1 cellular context compared by ENCODE assay signal in the genomic region with DNA sequence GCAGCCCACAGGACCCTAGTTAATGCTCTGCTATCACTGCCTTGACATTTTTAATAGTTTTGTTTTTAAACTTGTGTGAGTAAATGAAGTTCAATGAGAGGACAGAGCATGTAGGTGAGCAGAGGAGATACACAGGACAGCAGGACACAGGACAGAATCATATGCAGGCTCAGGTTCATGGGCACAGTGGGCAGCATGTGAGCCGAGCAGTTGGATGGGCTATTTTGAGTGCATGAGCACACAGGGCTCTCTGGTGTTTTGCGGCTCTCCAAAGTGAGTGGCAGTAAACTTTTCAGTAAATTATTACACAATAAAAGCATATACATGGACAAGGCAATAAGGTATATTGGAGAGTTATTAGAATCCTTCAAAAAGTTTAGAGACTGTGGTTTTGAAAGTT.
TF ChIP-seq lines count a peak whose summit lies in the region.

No MANE protein-coding gene starts in this region.

TF ChIP-seq in GM23338, 12 proteins besides CTCF, POLR2A, EP300 and RAD21:
- no peak for TF ChIP-seq ZNF462 (CRISPR knock-in tag; IDR thresholded peaks at IDR 0.05)
- TF ChIP-seq ZNF331 (CRISPR knock-in tag; IDR thresholded peaks at IDR 0.05; ENCODE audit: low read depth), result no peak
- no peak for TF ChIP-seq EZH2phosphoT487 (IDR thresholded peaks at IDR 0.05; ENCODE audit: unreplicated experiment)
- TF ChIP-seq NANOG (IDR thresholded peaks at IDR 0.05; ENCODE audit: borderline replicate concordance), result no peak
- no peak for TF ChIP-seq JUNB (IDR thresholded peaks at IDR 0.05; ENCODE audit: unreplicated experiment)
- TF ChIP-seq, protein P1, sequence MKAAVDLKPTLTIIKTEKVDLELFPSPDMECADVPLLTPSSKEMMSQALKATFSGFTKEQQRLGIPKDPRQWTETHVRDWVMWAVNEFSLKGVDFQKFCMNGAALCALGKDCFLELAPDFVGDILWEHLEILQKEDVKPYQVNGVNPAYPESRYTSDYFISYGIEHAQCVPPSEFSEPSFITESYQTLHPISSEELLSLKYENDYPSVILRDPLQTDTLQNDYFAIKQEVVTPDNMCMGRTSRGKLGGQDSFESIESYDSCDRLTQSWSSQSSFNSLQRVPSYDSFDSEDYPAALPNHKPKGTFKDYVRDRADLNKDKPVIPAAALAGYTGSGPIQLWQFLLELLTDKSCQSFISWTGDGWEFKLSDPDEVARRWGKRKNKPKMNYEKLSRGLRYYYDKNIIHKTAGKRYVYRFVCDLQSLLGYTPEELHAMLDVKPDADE (IDR thresholded peaks at IDR 0.05), result no peak
- TF ChIP-seq STAT1 (IDR thresholded peaks at IDR 0.05; ENCODE audit: unreplicated experiment), result no peak
- no peak for TF ChIP-seq REST (IDR thresholded peaks at IDR 0.05; ENCODE audit: unreplicated experiment)
- no peak for TF ChIP-seq EZH2 (IDR thresholded peaks at IDR 0.05; ENCODE audit: low read depth, unreplicated experiment)
- TF ChIP-seq ZNF114 (CRISPR knock-in tag; IDR thresholded peaks at IDR 0.05), result no peak
- no peak for TF ChIP-seq POLR2AphosphoS5 (IDR thresholded peaks at IDR 0.05; ENCODE audit: low read depth)
- TF ChIP-seq CREB1 (CRISPR knock-in tag; IDR thresholded peaks at IDR 0.05; ENCODE audit: low read depth), result no peak
